In the genomic region with DNA sequence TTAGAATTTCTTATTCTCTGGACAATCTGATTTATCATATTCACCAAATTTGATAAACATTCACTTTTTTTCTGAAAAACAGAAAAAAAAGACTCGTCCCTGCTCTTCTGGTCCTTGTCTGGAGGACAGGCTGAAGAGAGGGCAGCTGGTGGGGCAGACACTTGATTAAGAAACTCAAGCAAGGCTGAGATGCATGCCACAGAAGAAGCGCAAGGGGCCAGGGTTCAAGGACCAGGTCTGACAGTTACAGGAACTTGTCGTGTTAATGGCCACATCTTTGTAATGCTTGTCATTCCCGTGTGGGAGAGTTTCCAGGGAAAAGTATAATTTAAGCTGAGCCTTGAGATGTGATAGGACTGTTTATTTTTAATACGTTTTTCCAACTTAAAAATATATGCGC, we compare ENCODE assay signal across 29 cellular contexts.
"Had no signal": no experiment of that assay in that cellular context is flagged by ENCODE, and none has a peak within 500 bp of the region (broad histone marks: within the 10 kb centered on the region; RNA-seq: fewer than 3 reads in every experiment).

No MANE protein-coding gene starts in this region.

- H3K27ac Mint-ChIP-seq: naive B cell; natural killer cell treated with Interleukin-12 subunit alpha and Interleukin-12 subunit beta and Interleukin-15 and Interleukin-18, amount 100 ng/mL, for 72 hours; stimulated activated memory B cell treated with anti-CD40 and anti-IgM and Interleukin-4, amounts not matched to agents 10 μg/mL and 1 μg/mL and 100 μg/mL, for 72 hours; stimulated activated naive CD8-positive, alpha-beta T cell treated with anti-CD3 and anti-CD28 coated beads, Interleukin-15, amount 100 ng/mL, for 72 hours had no signal

- H3K27me3 ChIP-seq: pancreas, right lobe of liver, sigmoid colon, suprapubic skin, testis, tibial artery, transverse colon, upper lobe of left lung had no signal

- H3K9me3 ChIP-seq: neutrophil, pancreas, prostate gland, right lobe of liver, sigmoid colon, suprapubic skin, testis, tibial artery, transverse colon, upper lobe of left lung had no signal

- H3K27ac ChIP-seq: neutrophil, pancreas, prostate gland, right lobe of liver, sigmoid colon, suprapubic skin, testis, tibial artery, transverse colon, upper lobe of left lung had no signal

- H3K9me3 Mint-ChIP-seq: naive thymus-derived CD8-positive, alpha-beta T cell; natural killer cell treated with Interleukin-12 subunit alpha and Interleukin-12 subunit beta and Interleukin-15 and Interleukin-18, amount 100 ng/mL, for 72 hours; nephron progenitor cell; neural crest cell; stimulated activated memory B cell treated with anti-CD40 and anti-IgM and Interleukin-4, amounts not matched to agents 10 μg/mL and 1 μg/mL and 100 μg/mL, for 72 hours; stimulated activated naive CD8-positive, alpha-beta T cell treated with anti-CD3 and anti-CD28 coated beads, Interleukin-15, amount 100 ng/mL, for 72 hours had no signal

- H3K4me1 ChIP-seq: prostate gland, right lobe of liver, sigmoid colon, suprapubic skin, testis, tibial artery, transverse colon, upper lobe of left lung had no signal

- ATAC-seq: naive thymus-derived CD8-positive, alpha-beta T cell; natural killer cell treated with Interleukin-12 subunit alpha and Interleukin-12 subunit beta and Interleukin-15 and Interleukin-18, amount 100 ng/mL, for 72 hours; pancreas; right lobe of liver; stimulated activated memory B cell treated with anti-CD40 and anti-IgM and Interleukin-4, amounts not matched to agents 10 μg/mL and 1 μg/mL and 100 μg/mL, for 72 hours; stimulated activated naive CD8-positive, alpha-beta T cell treated with anti-CD3 and anti-CD28 coated beads, Interleukin-15, amount 100 ng/mL, for 72 hours; stimulated activated naive CD8-positive, alpha-beta T cell treated with anti-CD3 and anti-CD28 coated beads, Interleukin-15, Interleukin-2, amounts not matched to agents 100 U/mL and 50 U/mL, for 24 hours had no signal

- H3K36me3 ChIP-seq: neutrophil, pancreas, prostate gland, right lobe of liver, sigmoid colon, suprapubic skin, tibial artery, transverse colon, upper lobe of left lung had no signal

- H3K4me3 Mint-ChIP-seq: naive B cell; naive thymus-derived CD8-positive, alpha-beta T cell; natural killer cell treated with Interleukin-12 subunit alpha and Interleukin-12 subunit beta and Interleukin-15 and Interleukin-18, amount 100 ng/mL, for 72 hours; nephron progenitor cell; neural crest cell; stimulated activated memory B cell treated with anti-CD40 and anti-IgM and Interleukin-4, amounts not matched to agents 10 μg/mL and 1 μg/mL and 100 μg/mL, for 72 hours; stimulated activated naive CD8-positive, alpha-beta T cell treated with anti-CD3 and anti-CD28 coated beads, Interleukin-15, amount 100 ng/mL, for 72 hours had no signal

- DNase-seq: naive B cell; naive thymus-derived CD8-positive, alpha-beta T cell; nephron progenitor cell; nucleus accumbens; pancreas; retina; right cardiac atrium; right lobe of liver; sigmoid colon; small intestine; stimulated activated CD4-positive, alpha-beta T cell treated with anti-CD3 and anti-CD28 coated beads, Interleukin-15, amount 100 ng/mL, for 24 hours; stimulated activated CD4-positive, alpha-beta T cell treated with anti-CD3 and anti-CD28 coated beads, Interleukin-4, amount 100 ng/mL, for 1 hour; stimulated activated CD4-positive, alpha-beta T cell treated with anti-CD3 and anti-CD28 coated beads, Interleukin-4, amount 100 ng/mL, for 4 hours; stimulated activated CD8-positive, alpha-beta memory T cell treated with anti-CD3 and anti-CD28 coated beads, Interleukin-4, amount 100 ng/mL, for 48 hours; stimulated activated naive CD4-positive, alpha-beta T cell; stimulated activated naive CD8-positive, alpha-beta T cell treated with anti-CD3 and anti-CD28 coated beads, Interleukin-15, amount 100 ng/mL, for 72 hours; stimulated activated naive CD8-positive, alpha-beta T cell treated with anti-CD3 and anti-CD28 coated beads, Interleukin-15, Interleukin-2, amounts not matched to agents 100 U/mL and 50 U/mL, for 24 hours; substantia nigra; testis; tibial artery; transverse colon; upper lobe of left lung had no signal

- FAIRE-seq: pancreas, small intestine, urothelium cell line had no signal

- H3K4me1 Mint-ChIP-seq: naive B cell; naive thymus-derived CD8-positive, alpha-beta T cell; neural crest cell; stimulated activated memory B cell treated with anti-CD40 and anti-IgM and Interleukin-4, amounts not matched to agents 10 μg/mL and 1 μg/mL and 100 μg/mL, for 72 hours; stimulated activated naive CD8-positive, alpha-beta T cell treated with anti-CD3 and anti-CD28 coated beads, Interleukin-15, amount 100 ng/mL, for 72 hours had no signal

- H3K4me3 ChIP-seq: pancreas, prostate gland, right lobe of liver, sigmoid colon, suprapubic skin, testis, tibial artery, transverse colon, upper lobe of left lung had no signal

- H3K36me3 Mint-ChIP-seq: naive thymus-derived CD8-positive, alpha-beta T cell; natural killer cell treated with Interleukin-12 subunit alpha and Interleukin-12 subunit beta and Interleukin-15 and Interleukin-18, amount 100 ng/mL, for 72 hours; stimulated activated memory B cell treated with anti-CD40 and anti-IgM and Interleukin-4, amounts not matched to agents 10 μg/mL and 1 μg/mL and 100 μg/mL, for 72 hours had no signal
